ENCODE assay signal across 8 cellular contexts in the genomic region with DNA sequence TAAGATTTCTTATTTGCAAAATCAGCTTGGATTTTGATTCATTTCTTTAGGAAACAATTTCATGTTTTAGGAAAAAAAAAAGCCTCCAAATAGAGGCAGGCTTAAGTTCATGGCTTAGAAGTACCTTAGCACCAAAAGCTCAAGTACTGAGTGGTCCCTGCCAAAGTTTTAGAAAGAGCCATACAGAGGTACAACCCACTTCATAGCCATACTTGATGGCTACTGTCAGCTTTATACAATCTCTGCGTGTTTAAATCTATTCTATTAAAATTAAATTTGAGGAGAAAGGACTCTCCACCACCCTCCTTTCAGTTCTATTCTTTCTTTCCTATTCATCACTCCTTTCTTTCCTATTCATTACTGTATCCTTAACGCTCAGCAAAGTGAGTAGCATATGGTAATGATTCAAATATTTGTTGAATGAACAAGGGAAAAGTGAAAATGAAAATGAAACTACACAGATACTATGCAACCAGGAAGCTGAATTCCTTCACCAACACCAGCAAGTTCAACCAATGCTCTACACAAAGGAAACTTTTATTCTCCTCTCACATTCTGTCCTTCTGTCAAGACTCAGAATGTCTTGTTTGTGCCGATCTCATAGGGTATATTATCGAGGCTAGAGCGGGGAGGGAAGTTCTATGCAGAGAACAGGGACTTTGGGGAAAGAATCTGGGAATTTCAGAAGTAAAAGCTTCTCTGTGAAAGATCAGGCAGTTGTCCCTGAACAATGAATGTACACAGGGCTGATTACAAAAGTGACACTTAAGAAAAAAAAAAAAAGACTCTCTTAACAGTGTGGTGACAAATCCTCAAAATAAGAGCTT.
DNase-seq lines count a peak whose midpoint lies in the region; ATAC-seq and TF ChIP-seq lines count a peak whose summit lies in the region.

No MANE protein-coding gene starts in this region.

- ATAC-seq in GM21423 (IDR thresholded peaks at IDR 0.05; ENCODE audit: unreplicated experiment) (peak; percentile 53), HG03460 (IDR thresholded peaks at IDR 0.05; ENCODE audit: unreplicated experiment) (no peak)

- H3K4me3 ChIP-seq in cardiac fibroblast (replicated peaks in 1 of 2; ENCODE audit: low read depth in 2 of 2, low read length in 2 of 2), result peak overlapping the region in 1 of 2 donors; percentile 48

- no peaks in the 10 kb centered on the region for H3K27me3 Mint-ChIP-seq in mesothelial cell of epicardium (ENCODE audit: low read depth)

- H3K36me3 Mint-ChIP-seq in mesothelial cell of epicardium, result no peaks in the 10 kb centered on the region

- TF ChIP-seq CTCF in cardiac fibroblast (IDR thresholded peaks at IDR 0.05; ENCODE audit: low read depth, low read length) (no peak), mesothelial cell of epicardium (IDR thresholded peaks at IDR 0.05; ENCODE audit: unreplicated experiment) (no peak)

- H3K4me1 Mint-ChIP-seq in mesothelial cell of epicardium, result peaks cover 14% of the 10 kb centered on the region

- peak overlapping the region; percentile 85 for H3K27ac Mint-ChIP-seq in mesothelial cell of epicardium

- no peaks in the 10 kb centered on the region for H3K9me3 Mint-ChIP-seq in mesothelial cell of epicardium

- no peak overlapping the region for H3K4me3 Mint-ChIP-seq in mesothelial cell of epicardium

- DNase-seq in AG08396 (ENCODE audit: low spot score), result peak; percentile 52
- peak; percentile 17 for DNase-seq in NCI-H460 (ENCODE audit: extremely low read depth, low read depth)
- DNase-seq in cardiac fibroblast (ENCODE audit: low read depth in 2 of 2), result peak; percentile 52 to 64
- DNase-seq in mesothelial cell of epicardium (ENCODE audit: low spot score in 2 of 2, unreplicated experiment in 2 of 2), result no peak
- DNase-seq in NCI-H1092 treated with DMSO at 0.1 percent for 48 hours (lab: John Stamatoyannopoulos, UW), result no peak
- no peak for DNase-seq in nucleus accumbens (lab: John Stamatoyannopoulos, UW)

Comparison
In these comparisons a context has a peak if more than half of its experiments do, and no peak if none do; other contexts are left out.
1. DNase-seq: peak in AG08396 (single experiment), NCI-H460 (single experiment) and cardiac fibroblast (2 of 2); none in mesothelial cell of epicardium (0 of 2), NCI-H1092 treated with DMSO at 0.1 percent for 48 hours (single experiment) and nucleus accumbens (0 of 56).